In genomic region chr10:72086466-72087391, GRCh38 we compare ENCODE assay signal across 1 cellular context.
TF ChIP-seq lines count a peak whose summit lies in the region.

No MANE protein-coding gene starts in this region.

TF ChIP-seq in HepG2, 621 proteins besides CTCF, POLR2A, EP300 and RAD21 (continued from another document and continues in another):
- no peak for TF ChIP-seq ZNF496 (CRISPR knock-in tag; IDR thresholded peaks at IDR 0.05; ENCODE audit: insufficient replicate concordance)
- no peak for TF ChIP-seq HNF4A (CRISPR knock-in tag; IDR thresholded peaks at IDR 0.05)
- TF ChIP-seq MAFF (IDR thresholded peaks at IDR 0.05; ENCODE audit: low read depth, low read length): no peak
- TF ChIP-seq E2F1 (CRISPR knock-in tag; IDR thresholded peaks at IDR 0.05): no peak
- no peak for TF ChIP-seq TFDP2 (CRISPR knock-in tag; IDR thresholded peaks at IDR 0.05)
- no peak for TF ChIP-seq NR1H2 (CRISPR knock-in tag; IDR thresholded peaks at IDR 0.05; ENCODE audit: borderline replicate concordance, low read depth)
- no peak for TF ChIP-seq ATM (IDR thresholded peaks at IDR 0.05; ENCODE audit: borderline replicate concordance)
- no peak for TF ChIP-seq ZBTB42 (CRISPR knock-in tag; IDR thresholded peaks at IDR 0.05)
- TF ChIP-seq RNF219 (CRISPR knock-in tag; IDR thresholded peaks at IDR 0.05): no peak
- TF ChIP-seq ARID2 (CRISPR knock-in tag; IDR thresholded peaks at IDR 0.05; ENCODE audit: borderline replicate concordance): 0 out of 2 replicates have a peak, but pooled peaks have one; percentile 35
- TF ChIP-seq NR2F6 (IDR thresholded peaks at IDR 0.05): no peak
- TF ChIP-seq NR2F6 (CRISPR knock-in tag; IDR thresholded peaks at IDR 0.05): 0 out of 2 replicates have a peak, but pooled peaks have one; percentile 4
- TF ChIP-seq HIVEP1 (CRISPR knock-in tag; IDR thresholded peaks at IDR 0.05): no peak
- no peak for TF ChIP-seq NFE2 (CRISPR knock-in tag; IDR thresholded peaks at IDR 0.05)
- no peak for TF ChIP-seq CC2D1A (CRISPR knock-in tag; IDR thresholded peaks at IDR 0.05)
- TF ChIP-seq RXRA (CRISPR knock-in tag; IDR thresholded peaks at IDR 0.05): no peak
- TF ChIP-seq ZNF724P (CRISPR knock-in tag; IDR thresholded peaks at IDR 0.05; ENCODE audit: borderline replicate concordance): no peak
- no peak for TF ChIP-seq SCMH1 (CRISPR knock-in tag; IDR thresholded peaks at IDR 0.05; ENCODE audit: borderline replicate concordance)
- TF ChIP-seq ZNF773 (CRISPR knock-in tag; IDR thresholded peaks at IDR 0.05; ENCODE audit: borderline replicate concordance): no peak
- TF ChIP-seq HMGA1 (CRISPR knock-in tag; conservative IDR thresholded peaks at IDR 0.05): no peak
- no peak for TF ChIP-seq ZMYM3 (CRISPR knock-in tag; IDR thresholded peaks at IDR 0.05)
- no peak for TF ChIP-seq AGO2 (optimal IDR thresholded peaks at IDR 0.05; ENCODE audit: low read depth, low read length)
- no peak for TF ChIP-seq FOXP1 (IDR thresholded peaks at IDR 0.05)
- no peak for TF ChIP-seq FOXP1 (CRISPR knock-in tag; IDR thresholded peaks at IDR 0.05)
- TF ChIP-seq MATR3 (CRISPR knock-in tag; IDR thresholded peaks at IDR 0.05): no peak
- no peak for TF ChIP-seq NR0B2 (CRISPR knock-in tag; IDR thresholded peaks at IDR 0.05)
- TF ChIP-seq GZF1 (CRISPR knock-in tag; IDR thresholded peaks at IDR 0.05): no peak
- TF ChIP-seq ZC3H13 (CRISPR knock-in tag; IDR thresholded peaks at IDR 0.05): no peak
- no peak for TF ChIP-seq TSC22D2 (CRISPR knock-in tag; IDR thresholded peaks at IDR 0.05; ENCODE audit: borderline replicate concordance)
- TF ChIP-seq THAP9 (CRISPR knock-in tag; IDR thresholded peaks at IDR 0.05; ENCODE audit: borderline replicate concordance): no peak
- no peak for TF ChIP-seq GABPA (IDR thresholded peaks at IDR 0.05; ENCODE audit: low read depth, low read length)
- TF ChIP-seq GABPA (CRISPR knock-in tag; IDR thresholded peaks at IDR 0.05; ENCODE audit: low read depth): no peak
- no peak for TF ChIP-seq TEAD2 (CRISPR knock-in tag; IDR thresholded peaks at IDR 0.05)
- peak; percentile 39; the same call in 1 of the 2 replicates for TF ChIP-seq DMAP1 (CRISPR knock-in tag; IDR thresholded peaks at IDR 0.05)
- TF ChIP-seq SRSF9 (IDR thresholded peaks at IDR 0.05; ENCODE audit: borderline replicate concordance, insufficient read depth, low read depth, low read length, poor library complexity, severe bottlenecking): no peak
- TF ChIP-seq BRCA1 (CRISPR knock-in tag; IDR thresholded peaks at IDR 0.05): no peak
- TF ChIP-seq HNRNPUL1 (IDR thresholded peaks at IDR 0.05; ENCODE audit: low read depth, low read length): no peak
- no peak for TF ChIP-seq ZNF331 (CRISPR knock-in tag; IDR thresholded peaks at IDR 0.05)
- TF ChIP-seq PRDM15 (CRISPR knock-in tag; IDR thresholded peaks at IDR 0.05): no peak
- no peak for TF ChIP-seq ZNF367 (CRISPR knock-in tag; IDR thresholded peaks at IDR 0.05; ENCODE audit: borderline replicate concordance)
- no peak for TF ChIP-seq SNAPC4 (CRISPR knock-in tag; IDR thresholded peaks at IDR 0.05)
- peak; percentile 61 for TF ChIP-seq PHF8 (CRISPR knock-in tag; IDR thresholded peaks at IDR 0.05)
- no peak for TF ChIP-seq BRD4 (CRISPR knock-in tag; IDR thresholded peaks at IDR 0.05)
